8 cellular contexts compared by ENCODE assay signal in genomic region chr7:106542550-106543220, GRCh38.
DNase-seq lines count a peak whose midpoint lies in the region; ATAC-seq and TF ChIP-seq lines count a peak whose summit lies in the region.

No MANE protein-coding gene starts in this region.

- H3K27ac Mint-ChIP-seq in CD8-positive, alpha-beta T cell: no peak overlapping the region

- H3K36me3 ChIP-seq in CD8-positive, alpha-beta T cell (ENCODE audit: insufficient read depth, low read length): no peaks in the 10 kb centered on the region

- H3K4me3 Mint-ChIP-seq in CD8-positive, alpha-beta T cell: no peak overlapping the region

- peaks cover 4% of the 10 kb centered on the region for H3K4me1 Mint-ChIP-seq in CD8-positive, alpha-beta T cell (ENCODE audit: low read depth)

- H3K9me3 Mint-ChIP-seq in CD8-positive, alpha-beta T cell: no peaks in the 10 kb centered on the region

- POLR2A ChIA-PET in CD8-positive, alpha-beta T cell (lab: Charles Lee): interaction anchor here (0.6 kb wide), 2 partner anchors 362 to 651 kb away, joined by 3 read pairs; no protein-coding TSS in a partner anchor

- TF ChIP-seq CTCF in CD8-positive, alpha-beta T cell (IDR thresholded peaks at IDR 0.05): peak; percentile 38

- intact Hi-C loops in CD8-positive, alpha-beta T cell (cut with DNase I, micrococcal nuclease): loop anchor here (1.0 to 2.0 kb wide), 2 partner anchors 194 kb away; no protein-coding TSS in a partner anchor

- no peaks in the 10 kb centered on the region for H3K27me3 ChIP-seq in CD8-positive, alpha-beta T cell (ENCODE audit: insufficient read depth, low read length)

- ATAC-seq in CD8-positive, alpha-beta T cell: peak; percentile 29
- peak; percentile 81 for ATAC-seq in GM19035 (IDR thresholded peaks at IDR 0.05; ENCODE audit: unreplicated experiment)
- peak; percentile 48 for ATAC-seq in HG03457 (IDR thresholded peaks at IDR 0.05; ENCODE audit: unreplicated experiment)
- no peak for ATAC-seq in GM21619 (IDR thresholded peaks at IDR 0.05; ENCODE audit: unreplicated experiment)

- no peaks in the 10 kb centered on the region for H3K4me1 ChIP-seq in CD8-positive, alpha-beta T cell (ENCODE audit: insufficient read depth, low read length)

- no peaks in the 10 kb centered on the region for H3K36me3 Mint-ChIP-seq in CD8-positive, alpha-beta T cell

- CTCF ChIA-PET in CD8-positive, alpha-beta T cell (lab: Charles Lee): interaction anchor here (0.9 to 4.1 kb wide), 5 partner anchors 10 to 365 kb away, joined by 3 to 17 read pairs (median 3); no protein-coding TSS in a partner anchor

- DNase-seq in CD8-positive, alpha-beta T cell: peak in 3 of 7 experiments; percentile 9 to 29 (median 13)
- DNase-seq in NCI-H69 (lab: John Stamatoyannopoulos, UW) (peak; percentile 92), glomerular endothelial cell (ENCODE audit: extremely low read depth, low read depth, low spot score) (peak; percentile 86), pulmonary artery endothelial cell (ENCODE audit: low read depth, low spot score) (peak; percentile 93)
- peak; percentile 23 for DNase-seq in activated CD8-positive, alpha-beta memory T cell treated with anti-CD3 and anti-CD28 coated beads, Interleukin-2, amount 50 U/mL, for 4 hours

- H3K4me3 ChIP-seq in CD8-positive, alpha-beta T cell (ENCODE audit: low read depth, low read length): no peak overlapping the region

- no peaks in the 10 kb centered on the region for H3K9me3 ChIP-seq in CD8-positive, alpha-beta T cell (ENCODE audit: low read length)

- H3K27me3 Mint-ChIP-seq in CD8-positive, alpha-beta T cell (ENCODE audit: low read depth): peaks cover 4% of the 10 kb centered on the region

- no peak overlapping the region for H3K27ac ChIP-seq in CD8-positive, alpha-beta T cell (ENCODE audit: low read depth, low read length)
